8 cellular contexts compared by ENCODE assay signal in the genomic region with DNA sequence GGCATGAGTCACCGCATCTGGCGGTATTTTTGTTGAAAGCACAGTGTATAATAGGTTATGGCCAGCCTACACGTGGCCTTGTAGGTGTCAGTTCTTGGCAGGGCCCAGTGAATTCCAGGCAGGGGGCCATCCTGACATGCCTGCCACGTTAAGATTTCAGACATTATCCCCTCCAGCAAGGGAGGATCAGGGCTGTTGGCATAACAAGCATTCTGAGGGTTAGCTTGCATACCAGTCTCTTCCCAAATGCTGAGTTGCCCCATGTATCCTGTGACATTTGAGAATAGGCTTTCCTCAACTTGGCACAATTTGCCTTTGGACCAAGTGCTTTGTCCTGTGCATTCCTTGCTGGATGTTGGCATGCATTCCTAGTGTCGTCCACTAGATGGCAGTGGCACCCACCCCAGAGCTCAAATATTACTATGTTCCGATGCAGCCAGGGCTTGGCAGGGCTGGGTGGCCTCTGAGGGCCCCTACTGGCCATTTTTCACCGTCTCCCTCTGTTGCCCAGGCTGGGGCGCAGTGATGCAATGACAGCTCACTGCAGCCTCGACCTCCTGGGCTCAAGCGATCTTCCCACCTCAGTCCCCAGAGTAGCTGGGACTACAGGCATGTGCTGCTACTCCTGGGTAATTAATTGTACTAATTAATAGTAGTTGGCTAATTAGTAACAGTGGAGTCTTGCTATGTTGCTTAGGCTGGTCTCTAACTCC. TPM values are rescaled to one million over a fixed set of nuclear protein-coding genes. Genes with fewer than 3 reads are reported as not detected.
DNase-seq lines count a peak whose midpoint lies in the region; TF ChIP-seq lines count a peak whose summit lies in the region.

No MANE protein-coding gene starts in this region.

- peak; percentile 27 for DNase-seq in BJ (ENCODE audit: low read depth)
- DNase-seq in GM19240 (ENCODE audit: insufficient read length, low spot score) = peak; percentile 47
- peak; percentile 67 for DNase-seq in SHP77 treated with DMSO at 0.1 percent for 48 hours (lab: John Stamatoyannopoulos, UW)
- peak; percentile 37 to 57 for DNase-seq in activated T-helper 1 cell treated with anti-CD3 and anti-CD28 coated beads, Interleukin-2, amount 50 U/mL, for 16 hours (ENCODE audit: low read depth in 1 of 2, low spot score in 1 of 2)
- DNase-seq in fibroblast of the conjunctiva (ENCODE audit: low read depth) = peak; percentile 74
- DNase-seq in non-pigmented ciliary epithelial cell (ENCODE audit: low read depth) = peak; percentile 61
- DNase-seq in substantia nigra (lab: John Stamatoyannopoulos, UW) = peak in 48 of 49 donors; percentile 9 to 86 (median 72)

- H3K27me3 ChIP-seq in BJ (ENCODE audit: control insufficient read depth, insufficient read depth, low read length) = no peaks in the 10 kb centered on the region

- POLR2A ChIA-PET in BJ (lab: Charles Lee) = no interaction called here

- no peak overlapping the region for H3K4me3 ChIP-seq in BJ (ENCODE audit: low read depth, low read length)

- CTCF ChIA-PET in BJ (lab: Yijun Ruan, JAX) = interaction anchor here (0.6 to 9.4 kb wide), 45 partner anchors 10 to 794 kb away, joined by 3 to 85 read pairs (median 3); a partner anchor contains a TSS

- TF ChIP-seq CTCF in BJ (IDR thresholded peaks at IDR 0.05; ENCODE audit: insufficient read depth, low read depth, low read length) = peak; percentile 99
- TF ChIP-seq CTCF in LNCAP (IDR thresholded peaks at IDR 0.05) = peak; percentile 100

- no peak overlapping the region for H3K27ac ChIP-seq in substantia nigra (ENCODE audit: low read depth, low read length, poor library complexity, severe bottlenecking)

- no peaks in the 10 kb centered on the region for H3K36me3 ChIP-seq in BJ (ENCODE audit: control insufficient read depth, insufficient read depth, low read length)

RNA-seq across cellular contexts. Expression of a gene that starts 31.2 kb away (rescaled TPM):
- polyA plus RNA-seq in BJ (2011; rRNA removed) = not detected in 2 replicates
- polyA minus RNA-seq in BJ (2011; rRNA and poly(A)+ RNA removed) = 0.09 TPM in 1 of 2 replicates, not detected in the other
